ENCODE assay signal across 11 cellular contexts in genomic region chr2:122643725-122644329, GRCh38.
DNase-seq lines count a peak whose midpoint lies in the region; ATAC-seq and TF ChIP-seq lines count a peak whose summit lies in the region.
"Had no signal": no experiment of that assay in that cellular context is flagged by ENCODE, and none has a peak within 500 bp of the region (broad histone marks: within the 10 kb centered on the region; RNA-seq: fewer than 3 reads in every experiment).

No MANE protein-coding gene starts in this region.

- H3K4me3 ChIP-seq in kidney epithelial cell (ENCODE audit: low read depth, low read length): no peak overlapping the region

- H3K9me3 Mint-ChIP-seq in activated CD8-positive, alpha-beta T cell treated with anti-CD3 and anti-CD28 coated beads, Interleukin-2, amount 10 ng/mL, durations not matched to agents 7 days and 5 days (ENCODE audit: insufficient read depth): peaks cover 11% of the 10 kb centered on the region

- H3K27me3 ChIP-seq in kidney epithelial cell (ENCODE audit: control insufficient read depth, insufficient read depth, low read length): no peaks in the 10 kb centered on the region

- no peak for ATAC-seq in HG03039 (IDR thresholded peaks at IDR 0.05; ENCODE audit: unreplicated experiment)
- ATAC-seq in HG02870 (IDR thresholded peaks at IDR 0.05; ENCODE audit: unreplicated experiment): no peak
- ATAC-seq in activated CD8-positive, alpha-beta T cell treated with anti-CD3 and anti-CD28 coated beads, Interleukin-2, amount 10 ng/mL, durations not matched to agents 7 days and 5 days: no peak

- no peaks in the 10 kb centered on the region for H3K4me1 Mint-ChIP-seq in activated CD8-positive, alpha-beta T cell treated with anti-CD3 and anti-CD28 coated beads, Interleukin-2, amount 10 ng/mL, durations not matched to agents 7 days and 5 days (ENCODE audit: low read depth)
- H3K4me1 Mint-ChIP-seq: activated B cell treated with CpG ODN at 0.5 μM for 24 hours had no signal

- no peaks in the 10 kb centered on the region for H3K27me3 Mint-ChIP-seq in activated CD8-positive, alpha-beta T cell treated with anti-CD3 and anti-CD28 coated beads, Interleukin-2, amount 10 ng/mL, durations not matched to agents 7 days and 5 days (ENCODE audit: low read depth)
- H3K27me3 Mint-ChIP-seq: activated B cell treated with CpG ODN at 0.5 μM for 24 hours had no signal

- H3K36me3 Mint-ChIP-seq in activated CD8-positive, alpha-beta T cell treated with anti-CD3 and anti-CD28 coated beads, Interleukin-2, amount 10 ng/mL, durations not matched to agents 7 days and 5 days (ENCODE audit: low read depth): no peaks in the 10 kb centered on the region

- no peak overlapping the region for H3K4me3 Mint-ChIP-seq in activated CD8-positive, alpha-beta T cell treated with anti-CD3 and anti-CD28 coated beads, Interleukin-2, amount 10 ng/mL, durations not matched to agents 7 days and 5 days
- H3K4me3 Mint-ChIP-seq: activated B cell treated with CpG ODN at 0.5 μM for 24 hours had no signal

- H3K27ac Mint-ChIP-seq in activated CD8-positive, alpha-beta T cell treated with anti-CD3 and anti-CD28 coated beads, Interleukin-2, amount 10 ng/mL, durations not matched to agents 7 days and 5 days: no peak overlapping the region
- H3K27ac Mint-ChIP-seq: activated B cell treated with CpG ODN at 0.5 μM for 24 hours had no signal

- H3K36me3 ChIP-seq in kidney epithelial cell (ENCODE audit: control insufficient read depth, insufficient read depth, low read length): no peaks in the 10 kb centered on the region

- TF ChIP-seq CTCF in kidney epithelial cell (IDR thresholded peaks at IDR 0.05; ENCODE audit: insufficient read depth, low read length, poor library complexity, severe bottlenecking): no peak

- POLR2A ChIA-PET in activated CD8-positive, alpha-beta T cell treated with anti-CD3 and anti-CD28 coated beads, Interleukin-2, amount 10 ng/mL, durations not matched to agents 7 days and 5 days (lab: Charles Lee): no interaction called here

- DNase-seq in DMS53 treated with DMSO at 0.1 percent for 48 hours (lab: John Stamatoyannopoulos, UW; ENCODE audit: unreplicated experiment): peak; percentile 96
- peak; percentile 99 for DNase-seq in NCI-H146 (lab: John Stamatoyannopoulos, UW)
- peak; percentile 42 for DNase-seq in T1000 (lab: John Stamatoyannopoulos, UW)
- DNase-seq in kidney epithelial cell (ENCODE audit: low read depth): peak; percentile 59
- no peak for DNase-seq in activated naive CD4-positive, alpha-beta T cell (lab: John Stamatoyannopoulos, UW)
- DNase-seq in activated CD8-positive, alpha-beta T cell treated with anti-CD3 and anti-CD28 coated beads, Interleukin-2, amount 10 ng/mL, durations not matched to agents 7 days and 5 days: no peak
- DNase-seq: activated B cell treated with CpG ODN at 0.5 μM for 24 hours, anterior cingulate cortex, left cardiac atrium had no signal

- CTCF ChIA-PET in activated CD8-positive, alpha-beta T cell treated with anti-CD3 and anti-CD28 coated beads, Interleukin-2, amount 10 ng/mL, durations not matched to agents 7 days and 5 days (lab: Charles Lee): no interaction called here

Comparison
In these comparisons a context has a peak if more than half of its experiments do, and no peak if none do; other contexts are left out.
1. DNase-seq: peak in DMS53 treated with DMSO at 0.1 percent for 48 hours (single experiment), NCI-H146 (single experiment), T1000 (single experiment) and kidney epithelial cell (single experiment); none in activated naive CD4-positive, alpha-beta T cell (0 of 4) and activated CD8-positive, alpha-beta T cell treated with anti-CD3 and anti-CD28 coated beads, Interleukin-2, amount 10 ng/mL, durations not matched to agents 7 days and 5 days (single experiment).